ENCODE assay signal across 12 cellular contexts in genomic region chr13:110216403-110217041, GRCh38.
A peak's percentile ranks its signal among the peaks of the same experiment; 100 is the strongest.
DNase-seq lines count a peak whose midpoint lies in the region; ATAC-seq, FAIRE-seq and TF ChIP-seq lines count a peak whose summit lies in the region.
"Had no signal": no experiment of that assay in that cellular context is flagged by ENCODE, and none has a peak within 500 bp of the region (broad histone marks: within the 10 kb centered on the region; RNA-seq: fewer than 3 reads in every experiment).

No MANE protein-coding gene starts in this region.

- peaks cover 29% of the 10 kb centered on the region for H3K27me3 Mint-ChIP-seq in activated T-cell treated with anti-CD3 and anti-CD28 coated beads, Interleukin-2, amount 50 U/mL, for 72 hours (ENCODE audit: low read depth)
- H3K27me3 Mint-ChIP-seq in naive thymus-derived CD4-positive, alpha-beta T cell: peaks cover 9 to 49% (median 18%) of the 10 kb centered on the region in 5 donors
- peaks cover 34% of the 10 kb centered on the region for H3K27me3 Mint-ChIP-seq in activated naive CD8-positive, alpha-beta T cell treated with anti-CD3 and anti-CD28 coated beads for 36 hours

- H3K27ac ChIP-seq in endothelial cell of umbilical vein (ENCODE audit: insufficient read depth, low read depth, low read length) (peak overlapping the region; percentile 47), lower lobe of right lung (peak overlapping the region; percentile 46), spleen (peak overlapping the region in 7 of 8 donors; percentile 4 to 77 (median 68))
- H3K27ac ChIP-seq in naive thymus-derived CD4-positive, alpha-beta T cell (ENCODE audit: low read depth, low read length): no peak overlapping the region

- H3K79me2 ChIP-seq in endothelial cell of umbilical vein (ENCODE audit: control insufficient read depth, insufficient read depth, low read length): peaks cover 20% of the 10 kb centered on the region

- ATAC-seq in lower lobe of right lung (peak; percentile 18 to 44), HG03159 (IDR thresholded peaks at IDR 0.05; ENCODE audit: unreplicated experiment) (no peak)
- ATAC-seq in activated T-cell treated with anti-CD3 and anti-CD28 coated beads, Interleukin-2, amount 50 U/mL, for 72 hours (replicated peaks in 1 of 2): no peak
- ATAC-seq in naive thymus-derived CD4-positive, alpha-beta T cell: no peak
- ATAC-seq: WTC11 had no signal

- H3K9me3 Mint-ChIP-seq in activated T-cell treated with anti-CD3 and anti-CD28 coated beads, Interleukin-2, amount 50 U/mL, for 72 hours: no peaks in the 10 kb centered on the region
- no peaks in the 10 kb centered on the region for H3K9me3 Mint-ChIP-seq in naive thymus-derived CD4-positive, alpha-beta T cell
- H3K9me3 Mint-ChIP-seq in activated naive CD8-positive, alpha-beta T cell treated with anti-CD3 and anti-CD28 coated beads for 36 hours: no peaks in the 10 kb centered on the region
- H3K9me3 Mint-ChIP-seq: activated naive CD4-positive, alpha-beta T cell treated with anti-CD3 and anti-CD28 coated beads for 36 hours; WTC11 had no signal

- H3K9me3 ChIP-seq in endothelial cell of umbilical vein (replicated peaks; ENCODE audit: control insufficient read depth, insufficient read depth, low read length): no peaks in the 10 kb centered on the region
- H3K9me3 ChIP-seq in lower lobe of right lung: no peaks in the 10 kb centered on the region
- no peaks in the 10 kb centered on the region for H3K9me3 ChIP-seq in spleen
- no peaks in the 10 kb centered on the region for H3K9me3 ChIP-seq in naive thymus-derived CD4-positive, alpha-beta T cell (ENCODE audit: control insufficient read depth in 2 of 3, low read length in 3 of 3)

- no peak overlapping the region for H3K4me3 ChIP-seq in endothelial cell of umbilical vein (replicated peaks in 1 of 3; ENCODE audit: insufficient read depth in 1 of 3, low read depth in 1 of 3, low read length in 3 of 3)
- H3K4me3 ChIP-seq in lower lobe of right lung: no peak overlapping the region
- H3K4me3 ChIP-seq in spleen: no peak overlapping the region
- no peak overlapping the region for H3K4me3 ChIP-seq in naive thymus-derived CD4-positive, alpha-beta T cell (ENCODE audit: low read length)

- no peaks in the 10 kb centered on the region for H4K20me1 ChIP-seq in endothelial cell of umbilical vein (replicated peaks; ENCODE audit: control insufficient read depth, extremely low read depth, insufficient read depth, low read length)

- TF ChIP-seq CTCF in endothelial cell of umbilical vein (IDR thresholded peaks at IDR 0.05; ENCODE audit: extremely low read depth in 1 of 2, insufficient read depth in 1 of 2, low read depth in 1 of 2, low read length in 2 of 2) (no peak), lower lobe of right lung (IDR thresholded peaks at IDR 0.05) (no peak), spleen (IDR thresholded peaks at IDR 0.05 in 8 of 11, conservative IDR thresholded peaks at IDR 0.05 in 3 of 11) (no peak)

- 67 to 79% (median 72%) methylated on average over 10 of the region's 10 CpGs for WGBS in spleen, 5 donors

- POLR2A ChIA-PET in endothelial cell of umbilical vein (lab: Charles Lee): no interaction called here
- POLR2A ChIA-PET in naive thymus-derived CD4-positive, alpha-beta T cell (lab: Charles Lee): no interaction called here

- H3K27ac Mint-ChIP-seq in activated T-cell treated with anti-CD3 and anti-CD28 coated beads, Interleukin-2, amount 50 U/mL, for 72 hours: no peak overlapping the region
- H3K27ac Mint-ChIP-seq in naive thymus-derived CD4-positive, alpha-beta T cell: no peak overlapping the region
- no peak overlapping the region for H3K27ac Mint-ChIP-seq in activated naive CD8-positive, alpha-beta T cell treated with anti-CD3 and anti-CD28 coated beads for 36 hours
- H3K27ac Mint-ChIP-seq: activated naive CD4-positive, alpha-beta T cell treated with anti-CD3 and anti-CD28 coated beads for 36 hours; WTC11 had no signal

- no peak overlapping the region for H3K9ac ChIP-seq in endothelial cell of umbilical vein (replicated peaks; ENCODE audit: extremely low read depth, insufficient read depth, low read length)

- H3K4me1 ChIP-seq in endothelial cell of umbilical vein (ENCODE audit: control insufficient read depth, extremely low read depth, insufficient read depth, low read length) (peaks cover 18% of the 10 kb centered on the region), lower lobe of right lung (peaks cover 36% of the 10 kb centered on the region), spleen (peaks cover 0 to 49% (median 22%) of the 10 kb centered on the region in 6 donors)
- no peaks in the 10 kb centered on the region for H3K4me1 ChIP-seq in naive thymus-derived CD4-positive, alpha-beta T cell (ENCODE audit: control insufficient read depth in 2 of 2, insufficient read depth in 2 of 2, low read length in 2 of 2)

- H3K27me3 ChIP-seq in endothelial cell of umbilical vein (ENCODE audit: control insufficient read depth in 2 of 2, insufficient read depth in 2 of 2, low read length in 2 of 2) (no peaks in the 10 kb centered on the region), lower lobe of right lung (ENCODE audit: low read depth) (no peaks in the 10 kb centered on the region), spleen (replicated peaks in 1 of 7) (peaks cover 0 to 13% (median 0%) of the 10 kb centered on the region in 7 donors)
- no peaks in the 10 kb centered on the region for H3K27me3 ChIP-seq in naive thymus-derived CD4-positive, alpha-beta T cell (ENCODE audit: control insufficient read depth in 2 of 2, insufficient read depth in 2 of 2, low read length in 2 of 2)

- DNase-seq in H54 (ENCODE audit: insufficient read length, low spot score) (no peak), endothelial cell of umbilical vein (ENCODE audit: low read depth, low spot score) (peak; percentile 65), lower lobe of right lung (no peak), spleen (peak; percentile 23)
- no peak for DNase-seq in activated T-cell treated with anti-CD3 and anti-CD28 coated beads, Interleukin-2, amount 50 U/mL, for 72 hours
- DNase-seq in naive thymus-derived CD4-positive, alpha-beta T cell: no peak
- DNase-seq in activated naive CD8-positive, alpha-beta T cell treated with anti-CD3 and anti-CD28 coated beads for 36 hours: no peak
- DNase-seq: activated naive CD4-positive, alpha-beta T cell treated with anti-CD3 and anti-CD28 coated beads for 36 hours; GOT3; NCI-H1092 had no signal

- no peaks in the 10 kb centered on the region for H3K4me1 Mint-ChIP-seq in activated T-cell treated with anti-CD3 and anti-CD28 coated beads, Interleukin-2, amount 50 U/mL, for 72 hours (ENCODE audit: low read depth)
- H3K4me1 Mint-ChIP-seq in naive thymus-derived CD4-positive, alpha-beta T cell: no peaks in the 10 kb centered on the region
- no peaks in the 10 kb centered on the region for H3K4me1 Mint-ChIP-seq in activated naive CD8-positive, alpha-beta T cell treated with anti-CD3 and anti-CD28 coated beads for 36 hours

- no peak overlapping the region for H2AFZ ChIP-seq in endothelial cell of umbilical vein (ENCODE audit: low read depth, low read length)

- dilution Hi-C loops in endothelial cell of umbilical vein (cut with MboI; ENCODE audit: extremely low pct_ligation_motif_present, low sequenced_read_pairs): no loop called here

- BruUV-seq in endothelial cell of umbilical vein (replicated peaks; lab: Mats Ljungman, UMichigan): no TSS peak

- H3K9me1 ChIP-seq in endothelial cell of umbilical vein (replicated peaks; ENCODE audit: control insufficient read depth, extremely low read depth, insufficient read depth, low read length): no peaks in the 10 kb centered on the region

- CTCF ChIA-PET in endothelial cell of umbilical vein (lab: Charles Lee): interaction anchor here (0.6 to 1.3 kb wide), 3 partner anchors 31 to 394 kb away, joined by 3 read pairs; no protein-coding TSS in a partner anchor
- CTCF ChIA-PET in naive thymus-derived CD4-positive, alpha-beta T cell (lab: Charles Lee): no interaction called here

- no peak overlapping the region for H3K4me3 Mint-ChIP-seq in activated T-cell treated with anti-CD3 and anti-CD28 coated beads, Interleukin-2, amount 50 U/mL, for 72 hours
- no peak overlapping the region for H3K4me3 Mint-ChIP-seq in naive thymus-derived CD4-positive, alpha-beta T cell
- no peak overlapping the region for H3K4me3 Mint-ChIP-seq in activated naive CD8-positive, alpha-beta T cell treated with anti-CD3 and anti-CD28 coated beads for 36 hours
- H3K4me3 Mint-ChIP-seq: activated naive CD4-positive, alpha-beta T cell treated with anti-CD3 and anti-CD28 coated beads for 36 hours; WTC11 had no signal

- H3K4me2 ChIP-seq in endothelial cell of umbilical vein (ENCODE audit: insufficient read depth, low read length): no peak overlapping the region

- peaks cover 6 to 13% of the 10 kb centered on the region in 2 experiments for H3K36me3 ChIP-seq in endothelial cell of umbilical vein (ENCODE audit: control insufficient read depth in 2 of 2, extremely low read depth in 1 of 2, insufficient read depth in 2 of 2, low read length in 2 of 2)
- H3K36me3 ChIP-seq in lower lobe of right lung: peaks cover 17% of the 10 kb centered on the region
- H3K36me3 ChIP-seq in spleen: peaks cover 0 to 25% (median 0%) of the 10 kb centered on the region in 6 donors
- H3K36me3 ChIP-seq in naive thymus-derived CD4-positive, alpha-beta T cell (ENCODE audit: control insufficient read depth in 2 of 3, insufficient read depth in 3 of 3, low read length in 3 of 3): no peaks in the 10 kb centered on the region

- H3K36me3 Mint-ChIP-seq in activated T-cell treated with anti-CD3 and anti-CD28 coated beads, Interleukin-2, amount 50 U/mL, for 72 hours (ENCODE audit: insufficient read depth in 2 of 2): no peaks in the 10 kb centered on the region
- H3K36me3 Mint-ChIP-seq in naive thymus-derived CD4-positive, alpha-beta T cell: no peaks in the 10 kb centered on the region
- H3K36me3 Mint-ChIP-seq in activated naive CD8-positive, alpha-beta T cell treated with anti-CD3 and anti-CD28 coated beads for 36 hours: no peaks in the 10 kb centered on the region
- H3K36me3 Mint-ChIP-seq: WTC11 had no signal

- TF ChIP-seq POLR2A in H54 (IDR thresholded peaks at IDR 0.05; ENCODE audit: low read depth, low read length) (no peak), endothelial cell of umbilical vein (IDR thresholded peaks at IDR 0.05; ENCODE audit: low read depth, low read length) (no peak), spleen (IDR thresholded peaks at IDR 0.05) (no peak)

- intact Hi-C loops in endothelial cell of umbilical vein (cut with micrococcal nuclease) (no loop called here), lower lobe of right lung (cut with DNase I) (no loop called here), spleen (cut with DNase I; ENCODE audit: low total_unique reads) (no loop called here)
- intact Hi-C loops in naive thymus-derived CD4-positive, alpha-beta T cell (cut with micrococcal nuclease): no loop called here

- FAIRE-seq in H54 (lab: Jason Lieb, UNC) (peak; percentile 68), endothelial cell of umbilical vein (lab: Jason Lieb, UNC) (peak; percentile 28)

TF ChIP-seq in endothelial cell of umbilical vein, 7 proteins besides CTCF, POLR2A, EP300 and RAD21 (continues in another document):
- no peak for TF ChIP-seq POLR2AphosphoS5 (IDR thresholded peaks at IDR 0.05; ENCODE audit: insufficient read depth, low read depth, low read length)
- peak; percentile 35 for TF ChIP-seq JUN (IDR thresholded peaks at IDR 0.05; ENCODE audit: borderline replicate concordance, insufficient read depth, insufficient read length, low read depth)

Comparison
In these comparisons a context has a peak if more than half of its experiments do, and no peak if none do; other contexts are left out.
1. DNase-seq: peak in endothelial cell of umbilical vein (single experiment) and spleen (single experiment); none in H54 (single experiment), lower lobe of right lung (single experiment), activated T-cell treated with anti-CD3 and anti-CD28 coated beads, Interleukin-2, amount 50 U/mL, for 72 hours (0 of 2), naive thymus-derived CD4-positive, alpha-beta T cell (0 of 9) and activated naive CD8-positive, alpha-beta T cell treated with anti-CD3 and anti-CD28 coated beads for 36 hours (single experiment).
2. ATAC-seq: peak in lower lobe of right lung (2 of 2); none in activated T-cell treated with anti-CD3 and anti-CD28 coated beads, Interleukin-2, amount 50 U/mL, for 72 hours (0 of 2), naive thymus-derived CD4-positive, alpha-beta T cell (single experiment) and HG03159 (single experiment).